8 cellular contexts compared by ENCODE assay signal in the genomic region with DNA sequence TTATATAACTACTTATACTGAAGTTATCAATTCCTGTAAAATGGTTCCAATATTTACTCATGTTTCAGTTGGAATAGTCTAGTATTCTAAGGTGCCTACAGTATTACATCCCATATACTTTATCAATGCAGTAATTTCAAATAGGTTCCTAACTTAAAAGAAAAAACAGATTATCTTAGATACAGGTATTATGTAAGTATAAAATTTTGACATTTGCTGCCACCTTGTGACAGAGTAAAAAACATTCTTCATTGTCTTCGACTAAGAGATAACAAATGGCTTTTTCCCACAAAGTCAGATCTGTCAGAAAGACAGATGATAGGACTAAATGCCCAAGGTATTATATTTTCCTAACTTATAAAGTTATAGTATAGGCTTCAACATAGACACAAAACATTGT.
A peak's percentile ranks its signal among the peaks of the same experiment; 100 is the strongest.
DNase-seq lines count a peak whose midpoint lies in the region; TF ChIP-seq lines count a peak whose summit lies in the region.

No MANE protein-coding gene starts in this region.

- DNase-seq in DMS79 treated with DMSO at 0.1 percent for 48 hours (lab: John Stamatoyannopoulos, UW) = peak; percentile 34
- no peak for DNase-seq in DMS79 (lab: John Stamatoyannopoulos, UW)
- DNase-seq in M059J (ENCODE audit: low read depth) = peak; percentile 55
- DNase-seq in MCF 10A (ENCODE audit: unreplicated experiment) = peak; percentile 53
- peak; percentile 24 for DNase-seq in middle frontal gyrus (ENCODE audit: extremely low spot score, low spot score)
- no peak for DNase-seq in NK-92 (lab: John Stamatoyannopoulos, UW; ENCODE audit: unreplicated experiment)
- no peak for DNase-seq in 8988T
- DNase-seq in stimulated activated CD4-positive, alpha-beta T cell treated with anti-CD3 and anti-CD28 coated beads, Interleukin-4, amount 100 ng/mL, for 24 hours = no peak

- CTCF ChIA-PET in MCF 10A (lab: Yijun Ruan, JAX) = interaction anchor here (2.1 kb wide), 1 partner anchor 173 kb away, joined by 12 read pairs; no protein-coding TSS in a partner anchor

- H3K4me1 Mint-ChIP-seq in MCF 10A (ENCODE audit: insufficient read depth, unreplicated experiment) = no peaks in the 10 kb centered on the region

- no peaks in the 10 kb centered on the region for H3K27me3 Mint-ChIP-seq in MCF 10A (ENCODE audit: insufficient read depth, unreplicated experiment)

- peak; percentile 32 for TF ChIP-seq CTCF in MCF 10A (IDR thresholded peaks at IDR 0.05; ENCODE audit: unreplicated experiment)

- intact Hi-C loops in MCF 10A (cut with micrococcal nuclease) = loop anchor here (1.0 to 10.0 kb wide), 3 partner anchors 174 to 831 kb away; no protein-coding TSS in a partner anchor

- POLR2A ChIA-PET in MCF 10A (lab: Yijun Ruan, JAX) = interaction anchor here (1.3 kb wide), 1 partner anchor 16 kb away, joined by 4 read pairs; no protein-coding TSS in a partner anchor

- H3K9me3 Mint-ChIP-seq in MCF 10A (ENCODE audit: unreplicated experiment) = no peaks in the 10 kb centered on the region

- no peaks in the 10 kb centered on the region for H3K36me3 Mint-ChIP-seq in MCF 10A (ENCODE audit: insufficient read depth, unreplicated experiment)

- no peak overlapping the region for H3K4me3 Mint-ChIP-seq in MCF 10A (ENCODE audit: unreplicated experiment)

- H3K27ac Mint-ChIP-seq in MCF 10A (ENCODE audit: low read depth, unreplicated experiment) = no peak overlapping the region

- no TSS peak for BruUV-seq in MCF 10A (replicated peaks; lab: Mats Ljungman, UMichigan)

Comparison
In these comparisons a context has a peak if more than half of its experiments do, and no peak if none do; other contexts are left out.
1. DNase-seq: peak in DMS79 treated with DMSO at 0.1 percent for 48 hours (single experiment), M059J (single experiment), MCF 10A (single experiment) and middle frontal gyrus (single experiment); none in DMS79 (single experiment), NK-92 (single experiment), 8988T (single experiment) and stimulated activated CD4-positive, alpha-beta T cell treated with anti-CD3 and anti-CD28 coated beads, Interleukin-4, amount 100 ng/mL, for 24 hours (single experiment).